ENCODE assay signal across 8 cellular contexts in genomic region chr7:38341172-38341705, GRCh38.
A peak's percentile ranks its signal among the peaks of the same experiment; 100 is the strongest.
DNase-seq lines count a peak whose midpoint lies in the region; ATAC-seq, FAIRE-seq and TF ChIP-seq lines count a peak whose summit lies in the region.
"Not testable (repeated sequence)": the region's sequence is repeated elsewhere in the genome, so short reads cannot be mapped to it uniquely, and the experiment has no call there.

No MANE protein-coding gene starts in this region.

- dilution Hi-C loops in endothelial cell of umbilical vein (cut with MboI; ENCODE audit: extremely low pct_ligation_motif_present, low sequenced_read_pairs), result not testable (repeated sequence)

- H3K36me3 ChIP-seq in CD4-positive, alpha-beta memory T cell (ENCODE audit: insufficient read depth, low read length); OCI-LY7 (ENCODE audit: insufficient read depth, low read length); endothelial cell of umbilical vein (ENCODE audit: control insufficient read depth in 2 of 2, extremely low read depth in 1 of 2, insufficient read depth in 2 of 2, low read length in 2 of 2); spleen: not testable (repeated sequence)

- H3K9ac ChIP-seq in endothelial cell of umbilical vein (replicated peaks; ENCODE audit: extremely low read depth, insufficient read depth, low read length), result not testable (repeated sequence)

- H3K4me2 ChIP-seq in OCI-LY7 (ENCODE audit: low read length); endothelial cell of umbilical vein (ENCODE audit: insufficient read depth, low read length): not testable (repeated sequence)

- 28 to 50% (median 43%) methylated on average over 1 to 2 of the region's 2 CpGs for WGBS in spleen, 5 donors

- TF ChIP-seq POLR2A in endothelial cell of umbilical vein (IDR thresholded peaks at IDR 0.05; ENCODE audit: low read depth, low read length); spleen (IDR thresholded peaks at IDR 0.05): not testable (repeated sequence)

- not testable (repeated sequence) for H3K9me1 ChIP-seq in endothelial cell of umbilical vein (replicated peaks; ENCODE audit: control insufficient read depth, extremely low read depth, insufficient read depth, low read length)

- FAIRE-seq in endothelial cell of umbilical vein (lab: Jason Lieb, UNC), result not testable (repeated sequence)

- POLR2A ChIA-PET in CD4-positive, alpha-beta memory T cell (lab: Charles Lee; ENCODE audit: partially characterized antibody), result interaction anchor here (1.1 kb wide), 1 partner anchor 10 kb away, joined by 3 read pairs; no protein-coding TSS in a partner anchor
- POLR2A ChIA-PET in OCI-LY7 (lab: Charles Lee), result interaction anchor here (0.6 to 0.7 kb wide), 2 partner anchors 84 to 676 kb away, joined by 3 to 6 read pairs; no protein-coding TSS in a partner anchor
- POLR2A ChIA-PET in activated CD4-positive, alpha-beta memory T cell treated with anti-CD3 and anti-CD28 coated beads for 36 hours (lab: Charles Lee); endothelial cell of umbilical vein (lab: Charles Lee): not testable (repeated sequence)

- H3K9me3 Mint-ChIP-seq in CD4-positive, alpha-beta memory T cell; activated CD4-positive, alpha-beta memory T cell treated with anti-CD3 and anti-CD28 coated beads for 36 hours: not testable (repeated sequence)

- peak; percentile 43 for TF ChIP-seq CTCF in OCI-LY7 (conservative IDR thresholded peaks at IDR 0.05; ENCODE audit: low read length)
- peak in 1 of 2 donors; percentile 39 for TF ChIP-seq CTCF in endothelial cell of umbilical vein (IDR thresholded peaks at IDR 0.05; ENCODE audit: extremely low read depth in 1 of 2, insufficient read depth in 1 of 2, low read depth in 1 of 2, low read length in 2 of 2)
- peak in 9 of 11 experiments; percentile 11 to 60 (median 42) for TF ChIP-seq CTCF in spleen (IDR thresholded peaks at IDR 0.05 in 8 of 11, conservative IDR thresholded peaks at IDR 0.05 in 3 of 11)

- H3K4me1 ChIP-seq in CD4-positive, alpha-beta memory T cell (ENCODE audit: insufficient read depth, low read length), result peaks cover 43% of the 10 kb centered on the region
- peaks cover 40% of the 10 kb centered on the region for H3K4me1 ChIP-seq in OCI-LY7 (ENCODE audit: insufficient read depth, low read length, poor library complexity, severe bottlenecking)
- not testable (repeated sequence) for H3K4me1 ChIP-seq in endothelial cell of umbilical vein (ENCODE audit: control insufficient read depth, extremely low read depth, insufficient read depth, low read length)
- peaks cover 8 to 98% (median 53%) of the 10 kb centered on the region in 6 donors for H3K4me1 ChIP-seq in spleen

- BruUV-seq in OCI-LY7 (replicated peaks; lab: Mats Ljungman, UMichigan); endothelial cell of umbilical vein (replicated peaks; lab: Mats Ljungman, UMichigan): not testable (repeated sequence)

- not testable (repeated sequence) for H3K79me2 ChIP-seq in OCI-LY7 (ENCODE audit: insufficient read depth, low read depth, low read length); endothelial cell of umbilical vein (ENCODE audit: control insufficient read depth, insufficient read depth, low read length)

- H2AFZ ChIP-seq in OCI-LY7 (ENCODE audit: low read length) (peak overlapping the region; percentile 67), endothelial cell of umbilical vein (ENCODE audit: low read depth, low read length) (peak overlapping the region; percentile 35)

- not testable (repeated sequence) for H3K36me3 Mint-ChIP-seq in CD4-positive, alpha-beta memory T cell; activated CD4-positive, alpha-beta memory T cell treated with anti-CD3 and anti-CD28 coated beads for 36 hours

- H4K20me1 ChIP-seq in OCI-LY7 (ENCODE audit: insufficient read depth, low read length); endothelial cell of umbilical vein (replicated peaks; ENCODE audit: control insufficient read depth, extremely low read depth, insufficient read depth, low read length): not testable (repeated sequence)

- peak overlapping the region; percentile 66 to 85 (median 77) for H3K27ac Mint-ChIP-seq in CD4-positive, alpha-beta memory T cell
- H3K27ac Mint-ChIP-seq in activated CD4-positive, alpha-beta memory T cell treated with anti-CD3 and anti-CD28 coated beads for 36 hours, result peak overlapping the region; percentile 70

- H3K27me3 ChIP-seq in CD4-positive, alpha-beta memory T cell (ENCODE audit: insufficient read depth, low read length); endothelial cell of umbilical vein (ENCODE audit: control insufficient read depth in 2 of 2, insufficient read depth in 2 of 2, low read length in 2 of 2); spleen (replicated peaks in 1 of 7): not testable (repeated sequence)

- not testable (repeated sequence) for H3K9me2 ChIP-seq in OCI-LY7 (ENCODE audit: insufficient read depth, low read length)

- peak overlapping the region; percentile 21 for H3K27ac ChIP-seq in CD4-positive, alpha-beta memory T cell (ENCODE audit: low read depth, low read length)
- not testable (repeated sequence) for H3K27ac ChIP-seq in OCI-LY7 (ENCODE audit: low read depth, low read length, poor library complexity, severe bottlenecking); endothelial cell of umbilical vein (ENCODE audit: insufficient read depth, low read depth, low read length)
- H3K27ac ChIP-seq in spleen, result peak overlapping the region; percentile 21 to 86 (median 78)

- ATAC-seq in GM18907 (IDR thresholded peaks at IDR 0.05; ENCODE audit: unreplicated experiment), result peak; percentile 51
- peak; percentile 64 for ATAC-seq in HG03432 (IDR thresholded peaks at IDR 0.05; ENCODE audit: unreplicated experiment)
- ATAC-seq in left lobe of liver, result peak; percentile 61

- peak overlapping the region in 7 of 8 donors; percentile 55 to 79 (median 68) for H3K4me3 Mint-ChIP-seq in CD4-positive, alpha-beta memory T cell
- H3K4me3 Mint-ChIP-seq in activated CD4-positive, alpha-beta memory T cell treated with anti-CD3 and anti-CD28 coated beads for 36 hours, result peak overlapping the region; percentile 50

- intact Hi-C loops in CD4-positive, alpha-beta memory T cell (cut with micrococcal nuclease); OCI-LY7 (cut with micrococcal nuclease; ENCODE audit: unreplicated experiment); activated CD4-positive, alpha-beta memory T cell treated with anti-CD3 and anti-CD28 coated beads for 36 hours (cut with micrococcal nuclease); endothelial cell of umbilical vein (cut with micrococcal nuclease); spleen (cut with DNase I; ENCODE audit: low total_unique reads): not testable (repeated sequence)

- H3K4me3 ChIP-seq in CD4-positive, alpha-beta memory T cell (ENCODE audit: low read length in 2 of 2); OCI-LY7 (ENCODE audit: low read depth, low read length, poor library complexity, severe bottlenecking); endothelial cell of umbilical vein (replicated peaks in 1 of 3; ENCODE audit: insufficient read depth in 1 of 3, low read depth in 1 of 3, low read length in 3 of 3): not testable (repeated sequence)
- H3K4me3 ChIP-seq in spleen, result peak overlapping the region in 6 of 8 donors; percentile 4 to 61 (median 22)

- peaks cover 29 to 61% (median 36%) of the 10 kb centered on the region in 4 donors for H3K4me1 Mint-ChIP-seq in CD4-positive, alpha-beta memory T cell
- peaks cover 52% of the 10 kb centered on the region for H3K4me1 Mint-ChIP-seq in activated CD4-positive, alpha-beta memory T cell treated with anti-CD3 and anti-CD28 coated beads for 36 hours (ENCODE audit: low read depth)

- H3K9me3 ChIP-seq in CD4-positive, alpha-beta memory T cell (ENCODE audit: control insufficient read depth in 1 of 2, low read length in 2 of 2); OCI-LY7 (ENCODE audit: low read length); endothelial cell of umbilical vein (replicated peaks; ENCODE audit: control insufficient read depth, insufficient read depth, low read length); spleen: not testable (repeated sequence)

- not testable (repeated sequence) for DNase-seq in CD4-positive, alpha-beta memory T cell; OCI-LY7 (ENCODE audit: low spot score); left lobe of liver (ENCODE audit: low spot score)
- peak; percentile 49 for DNase-seq in activated CD4-positive, alpha-beta memory T cell treated with anti-CD3 and anti-CD28 coated beads for 36 hours
- DNase-seq in endothelial cell of umbilical vein (ENCODE audit: low read depth, low spot score) (peak; percentile 37), spleen (peak; percentile 84)

- CTCF ChIA-PET in CD4-positive, alpha-beta memory T cell (lab: Charles Lee; ENCODE audit: partially characterized antibody), result interaction anchor here (1.2 to 7.2 kb wide), 7 partner anchors 13 to 236 kb away, joined by 3 to 79 read pairs (median 7); no protein-coding TSS in a partner anchor
- CTCF ChIA-PET in OCI-LY7 (lab: Charles Lee; ENCODE audit: unreplicated experiment), result interaction anchor here (1.4 kb wide), 2 partner anchors 9 to 22 kb away, joined by 5 read pairs; no protein-coding TSS in a partner anchor
- CTCF ChIA-PET in activated CD4-positive, alpha-beta memory T cell treated with anti-CD3 and anti-CD28 coated beads for 36 hours (lab: Charles Lee), result interaction anchor here (0.9 to 2.1 kb wide), 7 partner anchors 10 to 125 kb away, joined by 3 to 9 read pairs (median 5); no protein-coding TSS in a partner anchor
- CTCF ChIA-PET in endothelial cell of umbilical vein (lab: Charles Lee), result interaction anchor here (0.9 to 2.8 kb wide), 5 partner anchors 11 to 126 kb away, joined by 3 to 17 read pairs (median 4); no protein-coding TSS in a partner anchor

- not testable (repeated sequence) for H3K27me3 Mint-ChIP-seq in CD4-positive, alpha-beta memory T cell; activated CD4-positive, alpha-beta memory T cell treated with anti-CD3 and anti-CD28 coated beads for 36 hours
